8 cellular contexts compared by ENCODE assay signal in the genomic region with DNA sequence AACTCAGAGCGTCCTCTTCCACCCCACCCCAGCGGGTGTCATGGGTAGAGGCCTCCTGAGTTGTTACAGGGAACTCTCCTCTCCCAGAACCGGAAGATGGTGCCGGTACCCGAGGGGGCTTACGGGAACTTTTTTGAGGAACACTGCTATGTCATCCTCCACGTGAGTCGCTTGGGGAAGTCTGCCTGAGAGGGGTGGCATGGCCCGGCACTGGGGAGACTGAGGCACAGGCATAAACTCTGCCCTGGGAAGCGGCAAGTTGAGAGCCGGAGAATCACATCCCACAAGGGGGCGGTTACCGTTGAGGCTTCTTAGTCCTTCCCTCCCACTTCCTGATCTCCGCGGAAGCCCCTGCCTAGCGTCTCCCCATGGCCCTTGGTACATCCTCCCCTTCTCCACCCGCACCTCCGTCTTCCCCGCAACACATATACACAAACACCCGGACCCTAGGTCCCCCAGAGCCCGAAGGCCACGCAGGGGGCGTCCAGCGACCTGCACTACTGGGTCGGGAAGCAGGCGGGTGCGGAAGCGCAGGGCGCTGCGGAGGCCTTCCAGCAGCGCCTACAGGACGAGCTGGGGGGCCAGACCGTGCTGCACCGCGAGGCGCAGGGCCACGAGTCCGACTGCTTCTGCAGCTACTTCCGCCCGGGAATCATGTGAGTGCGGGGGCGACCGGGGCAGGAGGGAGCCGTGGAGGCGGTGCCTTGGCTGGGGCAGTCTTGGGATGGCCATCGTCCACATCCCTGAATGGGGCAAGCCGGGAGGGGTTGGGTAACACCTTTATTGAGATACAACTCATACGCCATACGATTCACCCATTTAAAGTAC. TPM values are rescaled to one million over a fixed set of nuclear protein-coding genes. Genes with fewer than 3 reads are reported as not detected.
A peak's percentile ranks its signal among the peaks of the same experiment; 100 is the strongest.
DNase-seq lines count a peak whose midpoint lies in the region; ATAC-seq and TF ChIP-seq lines count a peak whose summit lies in the region.

No MANE protein-coding gene starts in this region.

- peak overlapping the region; percentile 89 for H3K4me2 ChIP-seq in skeletal muscle satellite cell (ENCODE audit: low read length)

- TF ChIP-seq CTCF in AG09319 (IDR thresholded peaks at IDR 0.05; ENCODE audit: low read depth, low read length) (no peak; the same call in 1 of the 2 replicates), astrocyte of the cerebellum (IDR thresholded peaks at IDR 0.05; ENCODE audit: low read depth, low read length, missing control alignments) (no peak)

- in situ Hi-C loops in astrocyte of the cerebellum (cut with HindIII; ENCODE audit: low sequenced_read_pairs) = no loop called here

- peaks cover 2% of the 10 kb centered on the region for H3K36me3 Mint-ChIP-seq in T-helper 17 cell (ENCODE audit: low read depth)

- H3K9me3 ChIP-seq in T-helper 17 cell (ENCODE audit: control insufficient read depth, low read length, poor library complexity, severe bottlenecking) (no peaks in the 10 kb centered on the region), skeletal muscle satellite cell (replicated peaks; ENCODE audit: low read length) (no peaks in the 10 kb centered on the region)

- peaks cover 48% of the 10 kb centered on the region for H3K4me1 Mint-ChIP-seq in T-helper 17 cell

- H3K27ac Mint-ChIP-seq in T-helper 17 cell = peak overlapping the region; percentile 96

- H3K27me3 ChIP-seq in skeletal muscle satellite cell (ENCODE audit: control insufficient read depth, insufficient read depth, low read length) = no peaks in the 10 kb centered on the region

- H3K4me3 Mint-ChIP-seq in T-helper 17 cell = peak overlapping the region; percentile 93

- H3K27me3 Mint-ChIP-seq in T-helper 17 cell = no peaks in the 10 kb centered on the region

- DNase-seq in AG09319 (ENCODE audit: extremely low read depth, low read depth) (peak; percentile 35), T-helper 17 cell (peak in 2 of 3 donors; percentile 39 to 41), astrocyte of the cerebellum (ENCODE audit: low read depth) (no peak), NCI-H187 (lab: John Stamatoyannopoulos, UW) (no peak)

- H3K4me1 ChIP-seq in skeletal muscle satellite cell (ENCODE audit: control insufficient read depth, insufficient read depth, low read length) = peaks cover 26% of the 10 kb centered on the region

- TF ChIP-seq POLR2A in GM19193 (IDR thresholded peaks at IDR 0.05; ENCODE audit: extremely low read depth, insufficient read depth, insufficient read length) = peak; percentile 85

- H3K36me3 ChIP-seq in skeletal muscle satellite cell (ENCODE audit: insufficient read depth, low read length) = no peaks in the 10 kb centered on the region

- peak overlapping the region; percentile 52 for H3K4me3 ChIP-seq in astrocyte of the cerebellum (ENCODE audit: low read depth, low read length)
- peak overlapping the region; percentile 43 for H3K4me3 ChIP-seq in iPS-11a (ENCODE audit: low read depth, low read length)
- peak overlapping the region; percentile 74 for H3K4me3 ChIP-seq in skeletal muscle satellite cell (ENCODE audit: low read length)

- peak; percentile 72 for ATAC-seq in HG03432 (IDR thresholded peaks at IDR 0.05; ENCODE audit: unreplicated experiment)
- peak; percentile 52 for ATAC-seq in T-helper 17 cell

- H3K9ac ChIP-seq in skeletal muscle satellite cell (ENCODE audit: low read depth, low read length) = peak overlapping the region; percentile 86

RNA-seq across cellular contexts. Expression of a gene that starts 3.4 kb away (rescaled TPM):
- 10 to 100 TPM; 21.6 to 30.1 TPM for total RNA-seq in T-helper 17 cell
- 4.3 and 7.6 TPM in 2 replicates for total RNA-seq in skeletal muscle satellite cell (2012; rRNA removed)

RNA-seq across cellular contexts. Expression of a gene that starts 35.4 kb away (rescaled TPM):
- 10 to 100 TPM; 61.8 to 67.1 TPM for total RNA-seq in T-helper 17 cell
- total RNA-seq in skeletal muscle satellite cell (2012; rRNA removed) = 21.5 and 25.1 TPM in 2 replicates

RNA-seq across cellular contexts. Expression of a gene that starts 45.0 kb away (rescaled TPM):
- 10 to 100 TPM in 1 of 2 donors, 1 to 10 TPM in 1; 8.6 to 16.3 TPM for total RNA-seq in T-helper 17 cell
- total RNA-seq in skeletal muscle satellite cell (2012; rRNA removed) = under 0.01 TPM in 1 of 2 replicates, not detected in the other

Comparison
In these comparisons a context has a peak if more than half of its experiments do, and no peak if none do; other contexts are left out.
1. DNase-seq: peak in AG09319 (single experiment) and T-helper 17 cell (2 of 3); none in astrocyte of the cerebellum (single experiment) and NCI-H187 (0 of 2).
2. Peak in every context shown above with its lines, with median percentiles within 50 percentile points of each other: H3K4me3 ChIP-seq.